ENCODE assay signal across 1 cellular context in genomic region chr6:25993038-25993684, GRCh38.
TF ChIP-seq lines count a peak whose summit lies in the region.

No MANE protein-coding gene starts in this region.

TF ChIP-seq in K562, 482 proteins besides CTCF, POLR2A, EP300 and RAD21 (continued from another document and continues in another):
- 0 out of 2 replicates have a peak, but pooled peaks have one; percentile 11 for TF ChIP-seq FOXJ2 (tag; IDR thresholded peaks at IDR 0.05)
- TF ChIP-seq DDX20 (tag; IDR thresholded peaks at IDR 0.05; ENCODE audit: low read depth) = no peak
- TF ChIP-seq NR2C1 (IDR thresholded peaks at IDR 0.05) = peak; percentile 53; the same call in 1 of the 2 replicates
- TF ChIP-seq NR2C1 (tag; IDR thresholded peaks at IDR 0.05) = no peak
- TF ChIP-seq ZNF655 (CRISPR knock-in tag; IDR thresholded peaks at IDR 0.05) = no peak
- TF ChIP-seq ZBTB40 (IDR thresholded peaks at IDR 0.05) = peak; percentile 16; the same call in 1 of the 2 replicates
- no peak for TF ChIP-seq ZBTB40 (CRISPR knock-in tag; IDR thresholded peaks at IDR 0.05)
- no peak for TF ChIP-seq ZNF408 (CRISPR knock-in tag; IDR thresholded peaks at IDR 0.05; ENCODE audit: low read depth)
- TF ChIP-seq ZBTB5 (IDR thresholded peaks at IDR 0.05) = no peak
- no peak for TF ChIP-seq RBFOX2 (IDR thresholded peaks at IDR 0.05; ENCODE audit: low read depth, low read length)
- no peak for TF ChIP-seq ZSCAN32 (CRISPR knock-in tag; IDR thresholded peaks at IDR 0.05)
- TF ChIP-seq NFRKB (IDR thresholded peaks at IDR 0.05; ENCODE audit: low read depth) = no peak; the same call in 1 of the 2 replicates
- no peak for TF ChIP-seq U2AF1 (optimal IDR thresholded peaks at IDR 0.05; ENCODE audit: low read depth, low read length)
- no peak for TF ChIP-seq ZBTB12 (CRISPR knock-in tag; IDR thresholded peaks at IDR 0.05)
- TF ChIP-seq HDGF (IDR thresholded peaks at IDR 0.05) = no peak
- TF ChIP-seq NFIC (IDR thresholded peaks at IDR 0.05) = no peak
- peak; percentile 54; the same call in 1 of the 2 replicates for TF ChIP-seq BACH1 (tag; IDR thresholded peaks at IDR 0.05)
- TF ChIP-seq ARID3A (IDR thresholded peaks at IDR 0.05; ENCODE audit: borderline replicate concordance, low read depth, low read length) = no peak
- no peak for TF ChIP-seq BDP1 (IDR thresholded peaks at IDR 0.05; ENCODE audit: insufficient read depth, insufficient read length)
- no peak for TF ChIP-seq ADNP (tag; IDR thresholded peaks at IDR 0.05)
- TF ChIP-seq ZNF143 (CRISPR knock-in tag; IDR thresholded peaks at IDR 0.05) = no peak
- 0 out of 2 replicates have a peak, but pooled peaks have one; percentile 54 for TF ChIP-seq KLF6 (CRISPR knock-in tag; IDR thresholded peaks at IDR 0.05; ENCODE audit: borderline replicate concordance)
- TF ChIP-seq ZNF318 (IDR thresholded peaks at IDR 0.05; ENCODE audit: borderline replicate concordance in 1 of 2, low read depth in 1 of 2) = no peak
- TF ChIP-seq ZNF77 (CRISPR knock-in tag; IDR thresholded peaks at IDR 0.05) = no peak
- 0 out of 4 replicates have a peak, but pooled peaks of 1 of the 2 experiments have one; percentile 8 for TF ChIP-seq RCOR1 (IDR thresholded peaks at IDR 0.05; ENCODE audit: borderline replicate concordance in 1 of 2, low read depth in 2 of 2, low read length in 2 of 2)
- no peak for TF ChIP-seq ZNF23 (CRISPR knock-in tag; IDR thresholded peaks at IDR 0.05)
- no peak for TF ChIP-seq THRAP3 (IDR thresholded peaks at IDR 0.05; ENCODE audit: borderline replicate concordance)
- TF ChIP-seq CHD1 (IDR thresholded peaks at IDR 0.05; ENCODE audit: low read length) = no peak
- TF ChIP-seq JUN (IDR thresholded peaks at IDR 0.05; ENCODE audit: borderline replicate concordance, low read depth, low read length) = no peak
- TF ChIP-seq JUN (CRISPR knock-in tag; IDR thresholded peaks at IDR 0.05; ENCODE audit: borderline replicate concordance) = no peak
- TF ChIP-seq ZBTB33 (CRISPR knock-in tag; IDR thresholded peaks at IDR 0.05) = no peak
